Comparison of ENCODE assay signal across 11 cellular contexts in the genomic region with DNA sequence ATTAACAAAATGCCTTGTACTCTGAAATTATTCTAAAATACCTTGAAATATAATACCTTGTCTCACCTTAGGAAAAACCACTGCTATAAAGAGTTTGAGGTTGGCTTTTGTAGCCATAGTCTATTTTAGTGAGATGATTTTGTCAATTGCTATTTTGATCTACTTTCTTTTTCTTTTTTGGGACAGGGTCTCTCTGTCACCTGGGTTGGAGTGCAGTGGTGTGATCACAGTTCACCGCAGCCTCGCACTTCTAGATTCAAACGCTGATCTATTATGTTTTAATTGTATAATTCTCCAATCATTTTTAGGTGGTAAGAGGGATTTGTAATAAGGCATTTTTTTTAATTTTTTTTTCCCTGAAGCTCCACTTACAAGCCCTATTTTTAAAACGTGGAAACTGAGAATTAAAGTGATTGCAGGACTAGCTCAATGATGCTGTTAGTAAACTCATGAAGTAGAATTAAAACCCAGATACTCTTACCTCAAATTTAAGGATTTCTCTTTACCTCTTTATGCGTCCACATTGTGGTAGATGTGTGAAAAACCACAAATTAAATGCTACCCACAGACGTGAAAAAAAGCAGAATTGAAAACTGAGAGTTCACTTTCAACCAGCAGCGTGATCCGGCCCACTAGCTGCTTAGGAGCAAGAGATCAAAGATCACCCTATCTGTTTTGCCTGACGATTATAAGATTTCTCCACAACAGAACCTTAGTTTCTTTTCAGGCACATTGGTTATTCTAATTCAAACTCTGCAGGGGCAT.
A peak's percentile ranks its signal among the peaks of the same experiment; 100 is the strongest.
DNase-seq lines count a peak whose midpoint lies in the region; ATAC-seq and TF ChIP-seq lines count a peak whose summit lies in the region.
"Had no signal": no experiment of that assay in that cellular context is flagged by ENCODE, and none has a peak within 500 bp of the region (broad histone marks: within the 10 kb centered on the region; RNA-seq: fewer than 3 reads in every experiment).

No MANE protein-coding gene starts in this region.

- CTCF ChIA-PET in GM10248 (lab: Yijun Ruan, JAX), result no interaction called here

- peak overlapping the region; percentile 35 for H3K4me2 ChIP-seq in MM.1S (ENCODE audit: low read depth, low read length)

- H3K9me2 ChIP-seq in MM.1S (replicated peaks; ENCODE audit: insufficient read depth, low read length), result no peaks in the 10 kb centered on the region

- DNase-seq in GM10248 (ENCODE audit: extremely low spot score), result peak; percentile 21
- DNase-seq in MM.1S, result peak; percentile 77
- no peak for DNase-seq in activated gamma-delta T cell (lab: John Stamatoyannopoulos, UW)
- no peak for DNase-seq in mucosa of gallbladder (ENCODE audit: low spot score)
- DNase-seq in posterior vena cava (ENCODE audit: low spot score), result no peak
- DNase-seq in upper lobe of right lung, result no peak
- DNase-seq: NCI-H187 treated with DMSO at 0.1 percent for 48 hours had no signal

- H4K20me1 ChIP-seq in MM.1S (ENCODE audit: insufficient read depth, low read length), result no peaks in the 10 kb centered on the region

- no peaks in the 10 kb centered on the region for H3K9me3 ChIP-seq in MM.1S (replicated peaks; ENCODE audit: insufficient read depth, low read length)
- no peaks in the 10 kb centered on the region for H3K9me3 ChIP-seq in upper lobe of right lung
- H3K9me3 ChIP-seq: HAP-1 had no signal

- H3K79me2 ChIP-seq in MM.1S (ENCODE audit: low read length), result no peaks in the 10 kb centered on the region

- POLR2A ChIA-PET in GM10248 (lab: Yijun Ruan, JAX), result no interaction called here

- H3K27ac ChIP-seq in MM.1S (ENCODE audit: low read length) (peak overlapping the region; percentile 5; the same call in 1 of the 2 replicates), upper lobe of right lung (no peak overlapping the region)
- H3K27ac ChIP-seq: C4-2B had no signal

- peaks cover 60% of the 10 kb centered on the region for H3K27me3 ChIP-seq in MM.1S (replicated peaks; ENCODE audit: insufficient read depth, low read length)
- H3K27me3 ChIP-seq in upper lobe of right lung, result no peaks in the 10 kb centered on the region

- peaks cover 11% of the 10 kb centered on the region for H3K4me1 ChIP-seq in MM.1S (ENCODE audit: low read length)
- no peaks in the 10 kb centered on the region for H3K4me1 ChIP-seq in upper lobe of right lung
- H3K4me1 ChIP-seq: HAP-1 had no signal

- peaks cover 18% of the 10 kb centered on the region for H3F3A ChIP-seq in MM.1S (ENCODE audit: insufficient read depth, low read length)

- TF ChIP-seq CTCF in GM10248 (IDR thresholded peaks at IDR 0.05; ENCODE audit: control extremely low read depth, extremely low read depth, low read depth, missing control alignments), result no peak
- TF ChIP-seq CTCF in MM.1S (IDR thresholded peaks at IDR 0.05; ENCODE audit: low read length), result no peak
- TF ChIP-seq CTCF in upper lobe of right lung (IDR thresholded peaks at IDR 0.05), result no peak

- H3K4me3 ChIP-seq in MM.1S (ENCODE audit: low read length), result no peak overlapping the region
- no peak overlapping the region for H3K4me3 ChIP-seq in upper lobe of right lung
- H3K4me3 ChIP-seq: HAP-1 had no signal

- H3K9ac ChIP-seq in MM.1S (ENCODE audit: low read length), result no peak overlapping the region

- intact Hi-C loops in posterior vena cava (cut with DNase I), result no loop called here
- intact Hi-C loops in upper lobe of right lung (cut with DNase I), result no loop called here

- H2AFZ ChIP-seq in MM.1S (ENCODE audit: low read length), result no peak overlapping the region

- H3K36me3 ChIP-seq in MM.1S (replicated peaks; ENCODE audit: insufficient read depth, low read length) (no peaks in the 10 kb centered on the region), upper lobe of right lung (no peaks in the 10 kb centered on the region)
- H3K36me3 ChIP-seq: HAP-1 had no signal

- ATAC-seq in GM19351 (IDR thresholded peaks at IDR 0.05; ENCODE audit: unreplicated experiment) (peak; percentile 99), HG02870 (IDR thresholded peaks at IDR 0.05; ENCODE audit: unreplicated experiment) (peak; percentile 97), upper lobe of right lung (no peak)

Comparison
In these comparisons a context has a peak if more than half of its experiments do, and no peak if none do; other contexts are left out.
1. DNase-seq: peak in GM10248 (single experiment) and MM.1S (single experiment); none in activated gamma-delta T cell (single experiment), mucosa of gallbladder (single experiment), posterior vena cava (single experiment) and upper lobe of right lung (single experiment).